In genomic region chr9:130474131-130474530, GRCh38 we compare ENCODE assay signal across 21 cellular contexts.
"Had no signal": no experiment of that assay in that cellular context is flagged by ENCODE, and none has a peak within 500 bp of the region (broad histone marks: within the 10 kb centered on the region; RNA-seq: fewer than 3 reads in every experiment).

No MANE protein-coding gene starts in this region.

- H3K36me3 ChIP-seq: colonic mucosa, ovary, transverse colon had no signal

- DNase-seq: colonic mucosa; dermis blood vessel endothelial cell; endodermal cell; erythroblast; foreskin keratinocyte; head of caudate nucleus; hippocampal formation; kidney glomerular epithelial cell; mammary epithelial cell; naive thymus-derived CD4-positive, alpha-beta T cell; nephron progenitor cell; nucleus accumbens; ovary; small intestine; stimulated activated CD4-positive, alpha-beta T cell treated with anti-CD3 and anti-CD28 coated beads, Interleukin-12 subunit alpha, Interleukin-12 subunit beta, amount 100 ng/mL, for 4 hours; stimulated activated naive CD4-positive, alpha-beta T cell; stomach; substantia nigra; transverse colon had no signal

- ATAC-seq: foreskin keratinocyte; naive thymus-derived CD4-positive, alpha-beta T cell; right cardiac atrium had no signal

- H3K27ac ChIP-seq: colonic mucosa, foreskin keratinocyte, ovary, stomach, thoracic aorta, transverse colon had no signal

- H3K4me1 ChIP-seq: colonic mucosa, foreskin keratinocyte, stomach, transverse colon had no signal

- H3K27me3 ChIP-seq: colonic mucosa, foreskin keratinocyte, ovary had no signal

- H3K9me3 ChIP-seq: colonic mucosa, ovary, stomach, thoracic aorta, transverse colon had no signal

- H3K4me3 ChIP-seq: colonic mucosa, ovary, stomach, thoracic aorta, transverse colon had no signal
